9 cellular contexts compared by ENCODE assay signal in genomic region chr2:113876503-113877387, GRCh38. TPM values are rescaled to one million over a fixed set of nuclear protein-coding genes. Genes with fewer than 3 reads are reported as not detected.
DNase-seq lines count a peak whose midpoint lies in the region; ATAC-seq and FAIRE-seq lines count a peak whose summit lies in the region.
"Had no signal": no experiment of that assay in that cellular context is flagged by ENCODE, and none has a peak within 500 bp of the region (broad histone marks: within the 10 kb centered on the region; RNA-seq: fewer than 3 reads in every experiment).

No MANE protein-coding gene starts in this region.

- H3K4me1 Mint-ChIP-seq in activated CD4-positive, alpha-beta memory T cell treated with anti-CD3 and anti-CD28 coated beads, Interleukin-2, amount 10 ng/mL, durations not matched to agents 7 days and 5 days = peaks cover 53% of the 10 kb centered on the region

- CTCF ChIA-PET in activated CD4-positive, alpha-beta memory T cell treated with anti-CD3 and anti-CD28 coated beads, Interleukin-2, amount 10 ng/mL, durations not matched to agents 7 days and 5 days (lab: Charles Lee) = interaction anchor here (0.9 to 2.7 kb wide), 10 partner anchors 8 to 120 kb away, joined by 3 to 14 read pairs (median 5); partner anchors contain the start of genes ACTR3 and SLC35F5

- H3K4me3 Mint-ChIP-seq in activated CD4-positive, alpha-beta memory T cell treated with anti-CD3 and anti-CD28 coated beads, Interleukin-2, amount 10 ng/mL, durations not matched to agents 7 days and 5 days = peak overlapping the region; percentile 2

- POLR2A ChIA-PET in activated CD4-positive, alpha-beta memory T cell treated with anti-CD3 and anti-CD28 coated beads, Interleukin-2, amount 10 ng/mL, durations not matched to agents 7 days and 5 days (lab: Charles Lee) = interaction anchor here (0.7 to 7.0 kb wide), 11 partner anchors 8 to 120 kb away, joined by 3 to 113 read pairs (median 3); partner anchors contain the start of genes ACTR3 and SLC35F5

- no peaks in the 10 kb centered on the region for H3K27me3 Mint-ChIP-seq in activated CD4-positive, alpha-beta memory T cell treated with anti-CD3 and anti-CD28 coated beads, Interleukin-2, amount 10 ng/mL, durations not matched to agents 7 days and 5 days

- no peak for FAIRE-seq in HTR-8/SVneo (lab: Jason Lieb, UNC)
- FAIRE-seq: A204.1 had no signal

- ATAC-seq in HG03469 (IDR thresholded peaks at IDR 0.05; ENCODE audit: unreplicated experiment) = no peak

- DNase-seq in NCI-H1417 (lab: John Stamatoyannopoulos, UW) (peak in 2 of 3 experiments; percentile 14 to 45), NCI-H1417 treated with DMSO at 0.1 percent for 48 hours (lab: John Stamatoyannopoulos, UW) (no peak), glomerular visceral epithelial cell (ENCODE audit: extremely low spot score) (peak; percentile 25), HTR-8/SVneo (ENCODE audit: insufficient read length, low spot score) (no peak), AG20443 (ENCODE audit: low spot score) (no peak)
- peak; percentile 78 for DNase-seq in activated CD4-positive, alpha-beta memory T cell treated with anti-CD3 and anti-CD28 coated beads, Interleukin-2, amount 10 ng/mL, durations not matched to agents 7 days and 5 days
- DNase-seq in stimulated activated CD8-positive, alpha-beta memory T cell treated with anti-CD3 and anti-CD28 coated beads, Interleukin-15, amount 100 ng/mL, for 1 hour (ENCODE audit: low read depth) = peak; percentile 37

- H3K36me3 Mint-ChIP-seq in activated CD4-positive, alpha-beta memory T cell treated with anti-CD3 and anti-CD28 coated beads, Interleukin-2, amount 10 ng/mL, durations not matched to agents 7 days and 5 days (ENCODE audit: low read depth) = peaks cover 35% of the 10 kb centered on the region

- H3K27ac Mint-ChIP-seq in activated CD4-positive, alpha-beta memory T cell treated with anti-CD3 and anti-CD28 coated beads, Interleukin-2, amount 10 ng/mL, durations not matched to agents 7 days and 5 days = peak overlapping the region; percentile 87

- H3K9me3 Mint-ChIP-seq in activated CD4-positive, alpha-beta memory T cell treated with anti-CD3 and anti-CD28 coated beads, Interleukin-2, amount 10 ng/mL, durations not matched to agents 7 days and 5 days = no peaks in the 10 kb centered on the region

RNA-seq across cellular contexts. Expression of gene ACTR3, which starts 13.1 kb away (rescaled TPM):
- total RNA-seq in activated CD4-positive, alpha-beta memory T cell treated with anti-CD3 and anti-CD28 coated beads, Interleukin-2, amount 10 ng/mL, durations not matched to agents 7 days and 5 days = 100 to 1,000 TPM; 580 to 592 TPM

Comparison
In these comparisons a context has a peak if more than half of its experiments do, and no peak if none do; other contexts are left out.
1. DNase-seq: peak in NCI-H1417 (2 of 3), activated CD4-positive, alpha-beta memory T cell treated with anti-CD3 and anti-CD28 coated beads, Interleukin-2, amount 10 ng/mL, durations not matched to agents 7 days and 5 days (single experiment), glomerular visceral epithelial cell (single experiment) and stimulated activated CD8-positive, alpha-beta memory T cell treated with anti-CD3 and anti-CD28 coated beads, Interleukin-15, amount 100 ng/mL, for 1 hour (single experiment); none in NCI-H1417 treated with DMSO at 0.1 percent for 48 hours (single experiment), HTR-8/SVneo (single experiment) and AG20443 (single experiment).